ENCODE assay signal across 21 cellular contexts in the genomic region with DNA sequence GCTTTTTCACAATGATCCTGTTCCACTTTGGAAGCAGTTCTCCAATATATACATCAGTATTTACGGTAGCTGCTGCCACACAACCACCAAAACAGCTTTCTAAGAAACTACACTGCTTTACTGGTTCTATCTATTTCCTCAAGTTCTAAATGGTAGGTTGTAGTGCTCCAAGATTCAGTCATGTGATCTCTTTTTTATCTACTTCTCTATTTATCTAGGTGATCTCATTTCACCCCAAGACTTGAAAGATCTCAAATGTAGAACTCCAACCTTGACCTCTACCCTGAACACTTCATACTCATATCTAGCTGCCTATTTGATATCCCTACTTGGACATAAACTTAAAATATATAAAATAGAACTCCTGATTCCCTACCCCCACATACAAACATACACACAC.
A peak's percentile ranks its signal among the peaks of the same experiment; 100 is the strongest.
DNase-seq lines count a peak whose midpoint lies in the region; ATAC-seq, FAIRE-seq and TF ChIP-seq lines count a peak whose summit lies in the region.
"Had no signal": no experiment of that assay in that cellular context is flagged by ENCODE, and none has a peak within 500 bp of the region (broad histone marks: within the 10 kb centered on the region; RNA-seq: fewer than 3 reads in every experiment).

No MANE protein-coding gene starts in this region.

- TF ChIP-seq CTCF in HepG2 (CRISPR knock-in tag; IDR thresholded peaks at IDR 0.05) (no peak), right lobe of liver (IDR thresholded peaks at IDR 0.05) (no peak), K562 (IDR thresholded peaks at IDR 0.05 in 2 of 3, conservative IDR thresholded peaks at IDR 0.05 in 1 of 3; ENCODE audit: insufficient read depth in 2 of 3, low read depth in 1 of 3, low read length in 3 of 3) (no peak), GM23338 (conservative IDR thresholded peaks at IDR 0.05; ENCODE audit: low read depth in 2 of 2) (no peak)

- TF ChIP-seq EP300 in HepG2 (IDR thresholded peaks at IDR 0.05; ENCODE audit: low read depth in 2 of 2, low read length in 2 of 2) (no peak), HepG2 (CRISPR knock-in tag; IDR thresholded peaks at IDR 0.05; ENCODE audit: borderline replicate concordance) (no peak), K562 (IDR thresholded peaks at IDR 0.05; ENCODE audit: low read length) (no peak)

- DNase-seq in HepG2 (ENCODE audit: low spot score) (no peak), right lobe of liver (no peak), K562 (ENCODE audit: extremely low read depth in 1 of 4, low spot score in 3 of 4) (no peak), GM23338 (ENCODE audit: low spot score) (no peak), GM12891 (ENCODE audit: insufficient read length, low spot score) (no peak)
- DNase-seq in stimulated activated naive B cell treated with anti-CD40 and anti-IgM and Interleukin-4, amounts not matched to agents 10 μg/mL and 1 μg/mL and 100 μg/mL, for 72 hours: no peak
- no peak for DNase-seq in CD4-positive, alpha-beta memory T cell
- DNase-seq: C1 segment of cervical spinal cord; CD4-positive, CD25-positive, alpha-beta regulatory T cell; CD8-positive, alpha-beta memory T cell; DMS 273 treated with DMSO at 0.1 percent for 48 hours; DMS79; EL; GDM1; H7 had no signal

- H4K20me1 ChIP-seq in HepG2 (ENCODE audit: insufficient read depth, low read length) (no peaks in the 10 kb centered on the region), K562 (replicated peaks; ENCODE audit: control insufficient read depth, insufficient read depth, low read length) (no peaks in the 10 kb centered on the region), GM23338 (replicated peaks; ENCODE audit: insufficient read depth) (no peaks in the 10 kb centered on the region)

- POLR2A ChIA-PET in HepG2 (lab: Yijun Ruan, JAX): no interaction called here
- POLR2A ChIA-PET in K562 (lab: Yijun Ruan, JAX): no interaction called here
- POLR2A ChIA-PET in CD4-positive, alpha-beta memory T cell (lab: Charles Lee; ENCODE audit: partially characterized antibody): no interaction called here

- no peak for ATAC-seq in HepG2
- no peak for ATAC-seq in right lobe of liver
- ATAC-seq in K562: no peak
- ATAC-seq in stimulated activated naive B cell treated with anti-CD40 and anti-IgM and Interleukin-4, amounts not matched to agents 10 μg/mL and 1 μg/mL and 100 μg/mL, for 72 hours (replicated peaks): peak; percentile 27 to 57
- ATAC-seq in GM23338: no peak
- ATAC-seq: GM12878 had no signal

- H3K4me3 ChIP-seq in HepG2 (replicated peaks in 1 of 3; ENCODE audit: insufficient read depth in 1 of 3, low read depth in 2 of 3, low read length in 3 of 3) (no peak overlapping the region), right lobe of liver (no peak overlapping the region), K562 (no peak overlapping the region), GM23338 (no peak overlapping the region)
- no peak overlapping the region for H3K4me3 ChIP-seq in CD4-positive, alpha-beta memory T cell (ENCODE audit: low read length in 2 of 2)
- H3K4me3 ChIP-seq: GM12878 had no signal

- H3K4me1 ChIP-seq in HepG2 (ENCODE audit: insufficient read depth, low read length): no peaks in the 10 kb centered on the region
- no peaks in the 10 kb centered on the region for H3K4me1 ChIP-seq in right lobe of liver
- peaks cover 0 to 8% of the 10 kb centered on the region in 2 experiments; a peak in 3 of 5 replicates for H3K4me1 ChIP-seq in K562 (replicated peaks in 1 of 2; ENCODE audit: control insufficient read depth in 2 of 2, insufficient read depth in 2 of 2, low read length in 2 of 2)
- no peaks in the 10 kb centered on the region for H3K4me1 ChIP-seq in GM23338 (ENCODE audit: insufficient read depth)
- peaks cover 11% of the 10 kb centered on the region for H3K4me1 ChIP-seq in CD4-positive, alpha-beta memory T cell (ENCODE audit: insufficient read depth, low read length)

- H3K9ac ChIP-seq in HepG2 (ENCODE audit: insufficient read depth, low read depth, low read length): no peak overlapping the region
- H3K9ac ChIP-seq in K562 (ENCODE audit: insufficient read depth in 1 of 2, low read depth in 2 of 2, low read length in 2 of 2): no peak overlapping the region

- BruUV-seq in HepG2 (replicated peaks; lab: Mats Ljungman, UMichigan) (no TSS peak), K562 (replicated peaks; lab: Mats Ljungman, UMichigan) (no TSS peak)

- H2AFZ ChIP-seq in HepG2 (ENCODE audit: low read length) (no peak overlapping the region), K562 (ENCODE audit: low read depth, low read length) (no peak overlapping the region), GM23338 (no peak overlapping the region)

- intact Hi-C loops in HepG2 (cut with micrococcal nuclease; ENCODE audit: unreplicated experiment): no loop called here
- intact Hi-C loops in right lobe of liver (cut with DNase I): no loop called here
- intact Hi-C loops in K562 (cut with micrococcal nuclease): no loop called here
- intact Hi-C loops in CD4-positive, alpha-beta memory T cell (cut with micrococcal nuclease): no loop called here

- no peaks in the 10 kb centered on the region for H3K9me3 Mint-ChIP-seq in stimulated activated naive B cell treated with anti-CD40 and anti-IgM and Interleukin-4, amounts not matched to agents 10 μg/mL and 1 μg/mL and 100 μg/mL, for 72 hours
- peaks cover 7% of the 10 kb centered on the region; the same call in 1 of the 3 replicates for H3K9me3 Mint-ChIP-seq in GM23338
- peaks cover 0 to 5% (median 0%) of the 10 kb centered on the region in 8 donors for H3K9me3 Mint-ChIP-seq in CD4-positive, alpha-beta memory T cell

- in situ Hi-C loops in HepG2 (cut with HindIII; ENCODE audit: extremely low pct_ligation_motif_present, low pct_unique_long_range_greater_than_20kb): no loop called here
- in situ Hi-C loops in K562 (cut with MboI): no loop called here

- H3K27me3 ChIP-seq in HepG2 (ENCODE audit: control insufficient read depth in 1 of 2, insufficient read depth in 2 of 2, low read length in 2 of 2) (no peaks in the 10 kb centered on the region; a peak in 1 of 5 replicates), right lobe of liver (no peaks in the 10 kb centered on the region), K562 (ENCODE audit: control insufficient read depth in 2 of 2, insufficient read depth in 2 of 2, low read length in 2 of 2) (no peaks in the 10 kb centered on the region), GM23338 (ENCODE audit: insufficient read depth) (no peaks in the 10 kb centered on the region)
- no peaks in the 10 kb centered on the region for H3K27me3 ChIP-seq in CD4-positive, alpha-beta memory T cell (ENCODE audit: insufficient read depth, low read length)

- H3K9me1 ChIP-seq in K562 (ENCODE audit: control insufficient read depth, insufficient read depth, low read length): no peaks in the 10 kb centered on the region

- H3K27me3 Mint-ChIP-seq in stimulated activated naive B cell treated with anti-CD40 and anti-IgM and Interleukin-4, amounts not matched to agents 10 μg/mL and 1 μg/mL and 100 μg/mL, for 72 hours: no peaks in the 10 kb centered on the region
- H3K27me3 Mint-ChIP-seq in GM23338 (ENCODE audit: insufficient read depth, low read depth, poor library complexity): no peaks in the 10 kb centered on the region
- no peaks in the 10 kb centered on the region for H3K27me3 Mint-ChIP-seq in CD4-positive, alpha-beta memory T cell
- H3K27me3 Mint-ChIP-seq: CD4-positive, CD25-positive, alpha-beta regulatory T cell; CD8-positive, alpha-beta memory T cell had no signal

- TF ChIP-seq RAD21 in HepG2 (CRISPR knock-in tag; IDR thresholded peaks at IDR 0.05): no peak
- no peak for TF ChIP-seq RAD21 in K562 (CRISPR knock-in tag; conservative IDR thresholded peaks at IDR 0.05 in 1 of 2, IDR thresholded peaks at IDR 0.05 in 1 of 2)

- no peak overlapping the region for H3K4me3 Mint-ChIP-seq in stimulated activated naive B cell treated with anti-CD40 and anti-IgM and Interleukin-4, amounts not matched to agents 10 μg/mL and 1 μg/mL and 100 μg/mL, for 72 hours
- no peak overlapping the region for H3K4me3 Mint-ChIP-seq in GM23338
- no peak overlapping the region for H3K4me3 Mint-ChIP-seq in CD4-positive, alpha-beta memory T cell
- H3K4me3 Mint-ChIP-seq: CD4-positive, CD25-positive, alpha-beta regulatory T cell; CD8-positive, alpha-beta memory T cell had no signal

- no peak overlapping the region for H3K27ac Mint-ChIP-seq in stimulated activated naive B cell treated with anti-CD40 and anti-IgM and Interleukin-4, amounts not matched to agents 10 μg/mL and 1 μg/mL and 100 μg/mL, for 72 hours
- no peak overlapping the region for H3K27ac Mint-ChIP-seq in GM23338
- H3K27ac Mint-ChIP-seq in CD4-positive, alpha-beta memory T cell: no peak overlapping the region

- H3K27ac ChIP-seq in HepG2 (ENCODE audit: extremely low read length, insufficient read depth, low read length) (no peak overlapping the region), right lobe of liver (no peak overlapping the region), K562 (ENCODE audit: extremely low read depth, low read depth, low read length) (no peak overlapping the region), GM23338 (ENCODE audit: low read depth) (no peak overlapping the region)
- H3K27ac ChIP-seq in CD4-positive, alpha-beta memory T cell (ENCODE audit: low read depth, low read length): no peak overlapping the region
- H3K27ac ChIP-seq: 22Rv1 had no signal

- no peaks in the 10 kb centered on the region for H3F3A ChIP-seq in GM23338 (replicated peaks; ENCODE audit: low read depth)

- H3K79me2 ChIP-seq in HepG2 (ENCODE audit: insufficient read depth, low read length) (no peaks in the 10 kb centered on the region), K562 (ENCODE audit: control insufficient read depth, insufficient read depth, low read length) (no peaks in the 10 kb centered on the region), GM23338 (replicated peaks; ENCODE audit: insufficient read depth) (no peaks in the 10 kb centered on the region)

- peaks cover 0 to 7% of the 10 kb centered on the region in 2 donors for H3K36me3 Mint-ChIP-seq in stimulated activated naive B cell treated with anti-CD40 and anti-IgM and Interleukin-4, amounts not matched to agents 10 μg/mL and 1 μg/mL and 100 μg/mL, for 72 hours
- H3K36me3 Mint-ChIP-seq in GM23338 (ENCODE audit: low read depth): no peaks in the 10 kb centered on the region
- peaks cover 0 to 4% of the 10 kb centered on the region in 2 donors for H3K36me3 Mint-ChIP-seq in CD4-positive, alpha-beta memory T cell
- H3K36me3 Mint-ChIP-seq: CD4-positive, CD25-positive, alpha-beta regulatory T cell had no signal

- CTCF ChIA-PET in HepG2 (lab: Yijun Ruan, JAX; ENCODE audit: low intra/inter-chr PET ratio, low total read pairs) (no interaction called here), K562 (lab: Yijun Ruan, JAX; ENCODE audit: low intra/inter-chr PET ratio) (no interaction called here)
- CTCF ChIA-PET in CD4-positive, alpha-beta memory T cell (lab: Charles Lee; ENCODE audit: partially characterized antibody): no interaction called here

- H3K9me3 ChIP-seq in HepG2 (ENCODE audit: low read length): no peaks in the 10 kb centered on the region
- H3K9me3 ChIP-seq in right lobe of liver: no peaks in the 10 kb centered on the region
- H3K9me3 ChIP-seq in K562 (replicated peaks; ENCODE audit: control insufficient read depth, insufficient read depth, low read depth, low read length): no peaks in the 10 kb centered on the region; the same call in 1 of the 2 replicates
- no peaks in the 10 kb centered on the region for H3K9me3 ChIP-seq in CD4-positive, alpha-beta memory T cell (ENCODE audit: control insufficient read depth in 1 of 2, low read length in 2 of 2)

- FAIRE-seq in HepG2 (lab: Jason Lieb, UNC) (no peak), K562 (lab: Jason Lieb, UNC) (no peak), GM12891 (lab: Jason Lieb, UNC) (no peak)
- FAIRE-seq: A204.1, D721Med, GM12878, GM18507, H1 had no signal

- peaks cover 9 to 31% of the 10 kb centered on the region in 2 donors for H3K4me1 Mint-ChIP-seq in stimulated activated naive B cell treated with anti-CD40 and anti-IgM and Interleukin-4, amounts not matched to agents 10 μg/mL and 1 μg/mL and 100 μg/mL, for 72 hours
- peaks cover 6% of the 10 kb centered on the region; the same call in 2 of the 3 replicates for H3K4me1 Mint-ChIP-seq in GM23338
- peaks cover 8 to 20% (median 18%) of the 10 kb centered on the region in 4 donors for H3K4me1 Mint-ChIP-seq in CD4-positive, alpha-beta memory T cell

- H3K4me2 ChIP-seq in HepG2 (ENCODE audit: low read depth, low read length) (no peak overlapping the region), K562 (ENCODE audit: insufficient read depth, low read length) (no peak overlapping the region), GM23338 (no peak overlapping the region)

- no peaks in the 10 kb centered on the region for H3K9me2 ChIP-seq in GM23338 (ENCODE audit: insufficient read depth)

- H3K36me3 ChIP-seq in HepG2 (replicated peaks in 1 of 2; ENCODE audit: control insufficient read depth in 1 of 2, insufficient read depth in 2 of 2, low read length in 2 of 2): no peaks in the 10 kb centered on the region
- H3K36me3 ChIP-seq in right lobe of liver: no peaks in the 10 kb centered on the region
- H3K36me3 ChIP-seq in K562 (ENCODE audit: control insufficient read depth, insufficient read depth, low read length): no peaks in the 10 kb centered on the region
- H3K36me3 ChIP-seq in GM23338 (ENCODE audit: insufficient read depth): no peaks in the 10 kb centered on the region
- no peaks in the 10 kb centered on the region for H3K36me3 ChIP-seq in CD4-positive, alpha-beta memory T cell (ENCODE audit: insufficient read depth, low read length)

- WGBS in HepG2 (ENCODE audit: low lambda C conversion rate): 43% methylated on average over 1 of the region's 1 CpG
- WGBS in right lobe of liver (ENCODE audit: insufficient coverage, low coverage, low lambda C conversion rate, missing lambda C conversion rate): 91% methylated on average over 1 of the region's 1 CpG
- WGBS in K562 (ENCODE audit: insufficient coverage, low coverage, missing lambda C conversion rate): 17% methylated on average over 1 of the region's 1 CpG

- TF ChIP-seq POLR2A in HepG2 (IDR thresholded peaks at IDR 0.05; ENCODE audit: insufficient read depth in 1 of 2, low read depth in 2 of 2, low read length in 2 of 2) (no peak), right lobe of liver (IDR thresholded peaks at IDR 0.05) (no peak), K562 (conservative IDR thresholded peaks at IDR 0.05) (no peak), GM12891 (IDR thresholded peaks at IDR 0.05; ENCODE audit: low read depth, low read length) (no peak)

Comparison
In these comparisons a context has a peak if more than half of its experiments do, and no peak if none do; other contexts are left out.
1. ATAC-seq: peak in stimulated activated naive B cell treated with anti-CD40 and anti-IgM and Interleukin-4, amounts not matched to agents 10 μg/mL and 1 μg/mL and 100 μg/mL, for 72 hours (2 of 2); none in HepG2 (single experiment), right lobe of liver (0 of 4), K562 (single experiment) and GM23338 (single experiment).
2. Of the 241 proteins assayed by ChIP-seq in both HepG2 and K562: peak only in HepG2: none; only in K562: TFE3; in both: none; in neither: 240.